In the genomic region with DNA sequence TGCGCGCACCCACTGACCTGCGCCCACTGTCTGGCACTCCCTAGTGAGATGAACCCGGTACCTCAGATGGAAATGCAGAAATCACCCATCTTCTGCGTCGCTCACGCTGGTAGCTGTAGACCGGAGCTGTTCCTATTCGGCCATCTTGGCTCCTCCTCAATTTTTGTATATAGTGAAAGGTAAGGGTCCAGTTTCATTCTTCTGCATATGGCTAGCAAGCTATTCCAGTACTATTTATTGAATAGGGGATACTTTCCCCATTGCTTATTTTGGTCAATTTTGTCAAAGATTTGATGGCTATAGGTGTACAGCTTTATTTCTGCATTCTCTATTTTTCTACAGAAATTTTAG, we compare ENCODE assay signal across 14 cellular contexts. TPM values are rescaled to one million over a fixed set of nuclear protein-coding genes. Genes with fewer than 3 reads are reported as not detected.
DNase-seq lines count a peak whose midpoint lies in the region; ATAC-seq and TF ChIP-seq lines count a peak whose summit lies in the region.
"Not testable (repeated sequence)": the region's sequence is repeated elsewhere in the genome, so short reads cannot be mapped to it uniquely, and the experiment has no call there.
"Had no signal": no experiment of that assay in that cellular context is flagged by ENCODE, and none has a peak within 500 bp of the region (broad histone marks: within the 10 kb centered on the region; RNA-seq: fewer than 3 reads in every experiment).

No MANE protein-coding gene starts in this region.

- POLR2A ChIA-PET in WTC11 (lab: Charles Lee), result interaction anchor here (0.7 kb wide), 1 partner anchor 212 kb away, joined by 3 read pairs; a partner anchor contains a TSS

- 74 to 95% (median 86%) methylated on average over 5 to 9 of the region's 9 CpGs for WGBS in spleen, 5 donors

- CTCF ChIA-PET in Calu3 (lab: Charles Lee), result not testable (repeated sequence)
- CTCF ChIA-PET in WTC11 (lab: Charles Lee), result interaction anchor here (1.4 to 2.2 kb wide), 2 partner anchors 29 to 192 kb away, joined by 5 to 7 read pairs; no protein-coding TSS in a partner anchor

- TF ChIP-seq CTCF in Calu3 (IDR thresholded peaks at IDR 0.05; ENCODE audit: unreplicated experiment); WTC11 (IDR thresholded peaks at IDR 0.05); glutamatergic neuron (IDR thresholded peaks at IDR 0.05; ENCODE audit: partially characterized antibody, unreplicated experiment); spleen (IDR thresholded peaks at IDR 0.05 in 8 of 11, conservative IDR thresholded peaks at IDR 0.05 in 3 of 11): not testable (repeated sequence)

- H3K27ac Mint-ChIP-seq in Calu3 (ENCODE audit: unreplicated experiment), result not testable (repeated sequence)
- H3K27ac Mint-ChIP-seq in WTC11, result peak overlapping the region; percentile 84
- H3K27ac Mint-ChIP-seq in activated naive CD8-positive, alpha-beta T cell treated with anti-CD3 and anti-CD28 coated beads, Interleukin-2, amount 50 U/mL, for 24 hours, result peak overlapping the region; percentile 42
- peak overlapping the region; percentile 77 for H3K27ac Mint-ChIP-seq in glutamatergic neuron (ENCODE audit: unreplicated experiment)

- not testable (repeated sequence) for H3K27me3 ChIP-seq in mucosa of rectum (ENCODE audit: control insufficient read depth in 2 of 2, insufficient read depth in 2 of 2, low read length in 2 of 2); spleen (replicated peaks in 1 of 7)

- H3K4me1 ChIP-seq in mucosa of rectum (ENCODE audit: control insufficient read depth in 2 of 2, insufficient read depth in 2 of 2, low read length in 2 of 2); spleen: not testable (repeated sequence)

- H3K9me3 ChIP-seq in mucosa of rectum (ENCODE audit: control insufficient read depth in 2 of 2, low read length in 2 of 2), result not testable (repeated sequence)
- H3K9me3 ChIP-seq in spleen, result peaks cover 0 to 15% (median 11%) of the 10 kb centered on the region in 8 donors

- ATAC-seq in WTC11; activated naive CD8-positive, alpha-beta T cell treated with anti-CD3 and anti-CD28 coated beads, Interleukin-2, amount 50 U/mL, for 24 hours: not testable (repeated sequence)

- not testable (repeated sequence) for H3K9me3 Mint-ChIP-seq in Calu3 (ENCODE audit: low read depth, unreplicated experiment); glutamatergic neuron (ENCODE audit: unreplicated experiment)
- H3K9me3 Mint-ChIP-seq in WTC11, result peaks cover 36% of the 10 kb centered on the region
- H3K9me3 Mint-ChIP-seq in activated naive CD8-positive, alpha-beta T cell treated with anti-CD3 and anti-CD28 coated beads, Interleukin-2, amount 50 U/mL, for 24 hours, result peaks cover 14% of the 10 kb centered on the region

- not testable (repeated sequence) for H3K36me3 ChIP-seq in mucosa of rectum (ENCODE audit: control insufficient read depth in 2 of 2, insufficient read depth in 2 of 2, low read length in 2 of 2); spleen

- TF ChIP-seq POLR2A in spleen (IDR thresholded peaks at IDR 0.05), result not testable (repeated sequence)

- not testable (repeated sequence) for BruUV-seq in Calu3 (replicated peaks; lab: Mats Ljungman, UMichigan)

- H3K4me3 Mint-ChIP-seq in Calu3 (ENCODE audit: low read depth, unreplicated experiment), result peak overlapping the region; percentile 70
- peak overlapping the region; percentile 75 for H3K4me3 Mint-ChIP-seq in WTC11
- peak overlapping the region; percentile 72 for H3K4me3 Mint-ChIP-seq in activated naive CD8-positive, alpha-beta T cell treated with anti-CD3 and anti-CD28 coated beads, Interleukin-2, amount 50 U/mL, for 24 hours
- H3K4me3 Mint-ChIP-seq in glutamatergic neuron (ENCODE audit: unreplicated experiment), result peak overlapping the region; percentile 42

- H3K27ac ChIP-seq in mucosa of rectum (ENCODE audit: low read depth in 2 of 2, low read length in 2 of 2), result not testable (repeated sequence)
- peak overlapping the region in 3 of 8 donors; percentile 0 to 67 (median 13) for H3K27ac ChIP-seq in spleen

- H3K36me3 Mint-ChIP-seq in Calu3 (ENCODE audit: insufficient read depth, unreplicated experiment) (peaks cover 11% of the 10 kb centered on the region), WTC11 (peaks cover 39% of the 10 kb centered on the region), glutamatergic neuron (ENCODE audit: unreplicated experiment) (peaks cover 15% of the 10 kb centered on the region)
- not testable (repeated sequence) for H3K36me3 Mint-ChIP-seq in activated naive CD8-positive, alpha-beta T cell treated with anti-CD3 and anti-CD28 coated beads, Interleukin-2, amount 50 U/mL, for 24 hours (ENCODE audit: low read depth)

- H3K9ac ChIP-seq in mucosa of rectum (ENCODE audit: low read depth in 1 of 2, low read length in 2 of 2), result not testable (repeated sequence)

- H3K27me3 Mint-ChIP-seq in Calu3 (ENCODE audit: unreplicated experiment), result peaks cover 31% of the 10 kb centered on the region
- H3K27me3 Mint-ChIP-seq in WTC11 (ENCODE audit: low read depth); glutamatergic neuron (ENCODE audit: unreplicated experiment): not testable (repeated sequence)
- peaks cover 11% of the 10 kb centered on the region for H3K27me3 Mint-ChIP-seq in activated naive CD8-positive, alpha-beta T cell treated with anti-CD3 and anti-CD28 coated beads, Interleukin-2, amount 50 U/mL, for 24 hours

- H3K4me1 Mint-ChIP-seq in Calu3 (ENCODE audit: low read depth, unreplicated experiment); activated naive CD8-positive, alpha-beta T cell treated with anti-CD3 and anti-CD28 coated beads, Interleukin-2, amount 50 U/mL, for 24 hours; glutamatergic neuron (ENCODE audit: low read depth, unreplicated experiment): not testable (repeated sequence)
- H3K4me1 Mint-ChIP-seq in WTC11, result peaks cover 22% of the 10 kb centered on the region

- intact Hi-C loops in Calu3 (cut with micrococcal nuclease; ENCODE audit: unreplicated experiment); spleen (cut with DNase I; ENCODE audit: low total_unique reads): not testable (repeated sequence)

- peak overlapping the region; percentile 35 to 54 for H3K4me3 ChIP-seq in mucosa of rectum (ENCODE audit: low read length in 2 of 2)
- peak overlapping the region in 5 of 8 donors; percentile 5 to 61 (median 25) for H3K4me3 ChIP-seq in spleen

- DNase-seq in Calu3; WTC11 (ENCODE audit: low spot score); activated naive CD8-positive, alpha-beta T cell treated with anti-CD3 and anti-CD28 coated beads, Interleukin-2, amount 50 U/mL, for 24 hours; glutamatergic neuron; spleen: not testable (repeated sequence)
- peak; percentile 5 for DNase-seq in NCI-H2029 treated with DMSO at 0.1 percent for 48 hours (lab: John Stamatoyannopoulos, UW)

RNA-seq across cellular contexts. Expression of a gene that starts 36.5 kb away (rescaled TPM):
- total RNA-seq in Calu3 (2022), result not detected in 2 replicates
- total RNA-seq in WTC11 (2021), result 2.6 to 4.4 TPM (median 2.8 TPM) in 3 replicates
- 0.83 TPM for total RNA-seq in glutamatergic neuron (ENCODE audit: unreplicated experiment)
- total RNA-seq in spleen, result under 1 TPM in 1 of 7 donors, not detected in 6; 0.09 TPM
- polyA plus RNA-seq in spleen, result under 1 TPM in 2 of 3 donors, not detected in 1; 0.02 to 0.03 TPM
- total RNA-seq: bronchial epithelial cell; esophagus mucosa; left lung; mucosa of gallbladder; PC-9; T-helper 2 cell treated with Interferon-gamma antibody and Interleukin-4, amounts not matched to agents 100 ng/mL and 5 ng/mL, for 36 hours had no signal

RNA-seq across cellular contexts. Expression of a gene that starts 54.7 kb away (rescaled TPM):
- total RNA-seq in Calu3 (2022) (0.51 TPM in 1 of 2 replicates, not detected in the other), WTC11 (2021) (2.6 to 3.4 TPM (median 2.9 TPM) in 3 replicates), glutamatergic neuron (ENCODE audit: unreplicated experiment) (1.4 TPM), spleen (100 to 1,000 TPM; 119 to 173 (median 144) TPM)
- 100 to 1,000 TPM in 2 of 3 donors, 10 to 100 TPM in 1; 72.0 to 111 (median 103) TPM for polyA plus RNA-seq in spleen
- total RNA-seq: PC-9, SJSA1 had no signal

Comparison
In these comparisons a context has a peak if more than half of its experiments do, and no peak if none do; other contexts are left out.
1. RNA of a gene that starts 54.7 kb away (total RNA-seq): 119 to 173 TPM in spleen; 2.6 to 3.4 TPM in WTC11, 1.4 TPM in glutamatergic neuron (single experiment) and 0.51 TPM in Calu3; every median in the first group is over 10 times any median in the second.
2. Peak in every context shown above with its lines, with median percentiles within 50 percentile points of each other: H3K4me3 Mint-ChIP-seq.